Comparison of ENCODE assay signal across 24 cellular contexts in genomic region chr14:37254411-37254947, GRCh38. TPM values are rescaled to one million over a fixed set of nuclear protein-coding genes. Genes with fewer than 3 reads are reported as not detected.
"Had no signal": no experiment of that assay in that cellular context is flagged by ENCODE, and none has a peak within 500 bp of the region (broad histone marks: within the 10 kb centered on the region; RNA-seq: fewer than 3 reads in every experiment).

No MANE protein-coding gene starts in this region.

- ATAC-seq: left lung; lower lobe of right lung; natural killer cell; stimulated activated naive B cell treated with anti-CD40 and anti-IgM and Interleukin-4, amounts not matched to agents 10 μg/mL and 1 μg/mL and 100 μg/mL, for 72 hours had no signal

- H3K4me2 ChIP-seq: neural progenitor cell had no signal

- H3K9me3 ChIP-seq: adrenal gland, ascending aorta, esophagus muscularis mucosa, left lung, lower lobe of right lung, right atrium auricular region, suprapubic skin, tibial artery had no signal

- H3K9ac ChIP-seq: neural progenitor cell had no signal

- H3K27ac ChIP-seq: adrenal gland, ascending aorta, esophagus muscularis mucosa, left lung, lower lobe of right lung, neural progenitor cell, right atrium auricular region, suprapubic skin, tibial artery had no signal

- H3K4me3 ChIP-seq: adrenal gland, ascending aorta, esophagus muscularis mucosa, left lung, lower lobe of right lung, neural progenitor cell, right atrium auricular region, suprapubic skin, tibial artery had no signal

- H3K4me1 ChIP-seq: ascending aorta, esophagus muscularis mucosa, left lung, lower lobe of right lung, neural progenitor cell, right atrium auricular region, suprapubic skin, tibial artery had no signal

- DNase-seq: activated CD4-positive, alpha-beta T cell treated with anti-CD3 and anti-CD28 coated beads for 4 hours; activated CD4-positive, alpha-beta T cell treated with anti-CD3 and anti-CD28 coated beads, Interleukin-2, amount 50 U/mL, for 4 hours; activated effector memory CD4-positive, alpha-beta T cell treated with anti-CD3 and anti-CD28 coated beads, Interleukin-2, amount 50 U/mL, for 16 hours; activated naive CD4-positive, alpha-beta T cell treated with anti-CD3 and anti-CD28 coated beads for 36 hours; activated naive CD8-positive, alpha-beta T cell treated with anti-CD3 and anti-CD28 coated beads for 36 hours; activated T-cell treated with anti-CD3 and anti-CD28 coated beads for 4 hours; central memory CD4-positive, alpha-beta T cell; endodermal cell; left lung; lower lobe of right lung; mesendoderm; natural killer cell; occipital lobe; stimulated activated CD4-positive, alpha-beta T cell treated with anti-CD3 and anti-CD28 coated beads, Interleukin-15, amount 100 ng/mL, for 24 hours; stimulated activated CD4-positive, alpha-beta T cell treated with anti-CD3 and anti-CD28 coated beads, Interleukin-2, amount 100 ng/mL, for 24 hours; stimulated activated naive B cell treated with anti-CD40 and anti-IgM and Interleukin-4, amounts not matched to agents 10 μg/mL and 1 μg/mL and 100 μg/mL, for 72 hours; tibial artery had no signal

- H2AFZ ChIP-seq: neural progenitor cell had no signal

- H3K36me3 ChIP-seq: adrenal gland, ascending aorta, esophagus muscularis mucosa, left lung, lower lobe of right lung, neural progenitor cell, right atrium auricular region, suprapubic skin, tibial artery had no signal

- FAIRE-seq: islet of Langerhans had no signal

- H3K27me3 ChIP-seq: adrenal gland, ascending aorta, esophagus muscularis mucosa, left lung, neural progenitor cell, right atrium auricular region, suprapubic skin, tibial artery had no signal

RNA-seq across cellular contexts. Expression of gene MIPOL1, which starts 56.7 kb away (rescaled TPM):
- total RNA-seq: activated naive CD8-positive, alpha-beta T cell treated with anti-CD3 and anti-CD28 coated beads for 36 hours; natural killer cell had no signal
